ENCODE assay signal across 8 cellular contexts in the genomic region with DNA sequence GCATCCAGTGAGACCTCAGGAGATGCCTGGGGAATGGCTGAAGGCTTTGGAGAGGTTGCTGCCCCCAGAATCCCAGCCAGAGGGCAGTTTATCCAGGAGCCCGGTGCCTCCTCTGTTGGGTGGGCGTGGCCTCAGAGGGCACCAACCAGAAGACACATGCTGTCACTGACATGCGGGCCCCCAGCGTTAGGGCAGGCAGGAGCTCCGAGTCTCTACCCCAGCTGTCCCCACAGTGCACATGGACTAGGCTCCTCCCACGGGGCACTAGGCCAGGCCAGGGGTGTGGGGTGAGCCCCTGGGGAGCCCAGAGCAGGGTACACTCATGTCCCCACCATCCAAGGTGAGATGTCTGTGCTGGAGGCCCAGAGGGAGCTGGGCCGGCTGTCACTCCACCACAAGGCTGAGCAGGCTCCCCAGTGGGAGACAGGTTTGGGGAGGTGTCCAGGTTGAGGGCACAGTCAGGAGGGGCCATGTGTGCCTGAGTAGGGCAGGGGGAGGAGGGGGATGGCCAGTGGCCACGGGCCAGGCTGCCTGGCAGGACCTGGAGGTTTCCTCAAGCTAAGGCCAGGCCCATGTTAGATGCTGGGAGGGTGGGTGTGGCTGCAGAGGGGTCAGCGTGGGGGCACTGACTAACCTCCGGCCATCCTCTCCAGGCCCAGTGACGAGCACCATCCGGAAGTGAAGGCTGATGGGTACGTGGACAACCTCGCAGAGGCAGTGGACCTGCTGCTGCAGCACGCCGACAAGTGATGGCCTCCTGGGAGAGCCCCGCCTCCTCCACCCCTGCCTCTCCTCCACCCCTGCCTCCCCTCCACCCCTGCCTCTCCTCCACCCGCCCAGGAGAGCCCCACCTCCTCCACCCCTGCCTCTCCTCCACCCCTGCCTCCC.
DNase-seq lines count a peak whose midpoint lies in the region; ATAC-seq and TF ChIP-seq lines count a peak whose summit lies in the region.

No MANE protein-coding gene starts in this region.

- intact Hi-C loops in sciatic nerve (cut with DNase I) (loop anchor here (5.0 kb wide), 1 partner anchor 946 kb away; a partner anchor contains a TSS), A673 (cut with micrococcal nuclease; ENCODE audit: unreplicated experiment) (no loop called here)

- CTCF ChIA-PET in A673 (lab: Charles Lee), result no interaction called here

- H3K36me3 ChIP-seq in A673 (ENCODE audit: insufficient read depth, low read length, poor library complexity, severe bottlenecking), result no peaks in the 10 kb centered on the region

- H3K27ac ChIP-seq in A673 (ENCODE audit: low read depth, low read length, poor library complexity, severe bottlenecking), result no peak overlapping the region

- H3K4me1 ChIP-seq in A673 (ENCODE audit: insufficient read depth, low read length, poor library complexity, severe bottlenecking), result no peaks in the 10 kb centered on the region

- no peak for TF ChIP-seq CTCF in A673 (conservative IDR thresholded peaks at IDR 0.05; ENCODE audit: low read depth, low read length)

- peak; percentile 33 for DNase-seq in RPMI7951 (ENCODE audit: low read depth)
- DNase-seq in sciatic nerve (ENCODE audit: low spot score), result no peak
- DNase-seq in LoVo (ENCODE audit: low spot score), result no peak
- DNase-seq in OCI-M2 (lab: John Stamatoyannopoulos, UW; ENCODE audit: unreplicated experiment), result no peak
- no peak for DNase-seq in A673 (ENCODE audit: low spot score)

- no peak overlapping the region for H3K4me3 ChIP-seq in A673 (ENCODE audit: low read depth, low read length, poor library complexity, severe bottlenecking)

- POLR2A ChIA-PET in A673 (lab: Charles Lee; ENCODE audit: low non-redundant PET), result no interaction called here

- peak; percentile 32 for ATAC-seq in GM18868 (IDR thresholded peaks at IDR 0.05; ENCODE audit: unreplicated experiment)
- ATAC-seq in esophagus mucosa, result peak; percentile 30
- peak; percentile 68 for ATAC-seq in sciatic nerve
- no peak for ATAC-seq in GM21529 (IDR thresholded peaks at IDR 0.05; ENCODE audit: unreplicated experiment)

- no peaks in the 10 kb centered on the region for H3K9me3 ChIP-seq in A673 (ENCODE audit: low read depth, low read length, poor library complexity, severe bottlenecking)

- BruUV-seq in A673 (replicated peaks; lab: Mats Ljungman, UMichigan), result no TSS peak

- H3K27me3 ChIP-seq in A673 (replicated peaks; ENCODE audit: insufficient read depth, low read depth, low read length, poor library complexity), result no peaks in the 10 kb centered on the region
